In the genomic region with DNA sequence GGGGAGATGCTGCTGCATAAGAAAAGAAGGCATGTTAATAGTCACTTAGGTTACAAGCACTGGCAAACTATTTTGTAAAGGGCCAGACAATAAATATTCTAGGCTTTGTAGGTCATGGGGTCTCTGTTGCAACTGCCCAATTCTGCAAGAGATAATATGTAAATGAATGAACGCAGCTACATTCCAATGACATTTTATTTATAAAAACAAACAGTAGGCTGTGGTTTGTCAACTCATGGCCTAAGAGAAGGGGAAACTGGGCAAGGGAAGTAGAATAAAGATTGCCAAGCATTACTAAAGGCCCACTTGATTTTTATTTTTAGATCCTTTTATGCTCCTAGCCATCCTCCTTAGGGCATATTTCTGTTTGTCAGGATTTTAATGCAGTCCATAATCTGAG, we compare ENCODE assay signal across 25 cellular contexts.
"Had no signal": no experiment of that assay in that cellular context is flagged by ENCODE, and none has a peak within 500 bp of the region (broad histone marks: within the 10 kb centered on the region; RNA-seq: fewer than 3 reads in every experiment).

No MANE protein-coding gene starts in this region.

- DNase-seq: activated CD4-positive, alpha-beta T cell treated with anti-CD3 and anti-CD28 coated beads, Interleukin-2, amount 50 U/mL, for 1 hour; activated CD4-positive, CD25-positive, alpha-beta regulatory T cell treated with anti-CD3 and anti-CD28 coated beads, Interleukin-2, amount 50 U/mL, for 72 hours; activated CD8-positive, alpha-beta T cell treated with anti-CD3 and anti-CD28 coated beads, Interleukin-2, amount 10 ng/mL, durations not matched to agents 7 days and 5 days; activated naive CD4-positive, alpha-beta T cell; activated T-cell treated with anti-CD3 and anti-CD28 coated beads, Interleukin-2, amount 50 U/mL, for 1 hour; adrenal gland; cerebellar nuclear complex; effector CD4-positive, alpha-beta T cell; erythroblast; hippocampal formation; kidney glomerular epithelial cell; left ventricle myocardium inferior; psoas muscle; stimulated activated CD4-positive, alpha-beta T cell treated with anti-CD3 and anti-CD28 coated beads, Interleukin-2, amount 100 ng/mL, for 24 hours; stimulated activated naive CD8-positive, alpha-beta T cell treated with anti-CD3 and anti-CD28 coated beads, Interleukin-15, amount 100 ng/mL, for 72 hours; T-cell; WERI-Rb-1 had no signal

- H3K36me3 Mint-ChIP-seq: activated naive CD8-positive, alpha-beta T cell; natural killer cell treated with Interleukin-12 subunit alpha and Interleukin-12 subunit beta and Interleukin-15 and Interleukin-18, amount 100 ng/mL, for 72 hours; stimulated activated effector memory CD8-positive, alpha-beta T cell treated with anti-CD3 and anti-CD28 coated beads, Interleukin-12 subunit alpha, Interleukin-12 subunit beta, amount 100 ng/mL, for 72 hours; T-cell; type B pancreatic cell had no signal

- H3K27me3 Mint-ChIP-seq: activated naive CD8-positive, alpha-beta T cell; stimulated activated naive CD8-positive, alpha-beta T cell treated with anti-CD3 and anti-CD28 coated beads, Interleukin-15, amount 100 ng/mL, for 72 hours; T-cell; type B pancreatic cell had no signal

- H3K27ac Mint-ChIP-seq: activated CD8-positive, alpha-beta T cell treated with anti-CD3 and anti-CD28 coated beads, Interleukin-2, amount 10 ng/mL, durations not matched to agents 7 days and 5 days; activated naive CD8-positive, alpha-beta T cell; natural killer cell treated with Interleukin-12 subunit alpha and Interleukin-12 subunit beta and Interleukin-15 and Interleukin-18, amount 100 ng/mL, for 72 hours; stimulated activated effector memory CD8-positive, alpha-beta T cell treated with anti-CD3 and anti-CD28 coated beads, Interleukin-12 subunit alpha, Interleukin-12 subunit beta, amount 100 ng/mL, for 72 hours; stimulated activated naive CD8-positive, alpha-beta T cell treated with anti-CD3 and anti-CD28 coated beads, Interleukin-15, amount 100 ng/mL, for 72 hours; T-cell; T-helper 2 cell treated with Interferon-gamma antibody and Interleukin-4, amounts not matched to agents 5 μg/mL and 100 μg/mL, for 36 hours; type B pancreatic cell had no signal

- H3K27me3 ChIP-seq: adrenal gland, right atrium auricular region, vagina had no signal

- ATAC-seq: activated CD8-positive, alpha-beta T cell treated with anti-CD3 and anti-CD28 coated beads, Interleukin-2, amount 10 ng/mL, durations not matched to agents 7 days and 5 days; natural killer cell treated with Interleukin-12 subunit alpha and Interleukin-12 subunit beta and Interleukin-15 and Interleukin-18, amount 100 ng/mL, for 72 hours; psoas muscle; stimulated activated effector memory CD8-positive, alpha-beta T cell treated with anti-CD3 and anti-CD28 coated beads, Interleukin-12 subunit alpha, Interleukin-12 subunit beta, amount 100 ng/mL, for 72 hours; stimulated activated naive CD8-positive, alpha-beta T cell treated with anti-CD3 and anti-CD28 coated beads, Interleukin-15, amount 100 ng/mL, for 72 hours; T-cell had no signal

- H3K9me3 Mint-ChIP-seq: natural killer cell treated with Interleukin-12 subunit alpha and Interleukin-12 subunit beta and Interleukin-15 and Interleukin-18, amount 100 ng/mL, for 72 hours; stimulated activated effector memory CD8-positive, alpha-beta T cell treated with anti-CD3 and anti-CD28 coated beads, Interleukin-12 subunit alpha, Interleukin-12 subunit beta, amount 100 ng/mL, for 72 hours; stimulated activated naive CD8-positive, alpha-beta T cell treated with anti-CD3 and anti-CD28 coated beads, Interleukin-15, amount 100 ng/mL, for 72 hours; T-helper 2 cell treated with Interferon-gamma antibody and Interleukin-4, amounts not matched to agents 5 μg/mL and 100 μg/mL, for 36 hours; type B pancreatic cell had no signal

- H3K9me3 ChIP-seq: adrenal gland, left ventricle myocardium inferior, psoas muscle, right atrium auricular region, vagina had no signal

- H3K4me3 Mint-ChIP-seq: activated CD8-positive, alpha-beta T cell treated with anti-CD3 and anti-CD28 coated beads, Interleukin-2, amount 10 ng/mL, durations not matched to agents 7 days and 5 days; activated naive CD8-positive, alpha-beta T cell; natural killer cell treated with Interleukin-12 subunit alpha and Interleukin-12 subunit beta and Interleukin-15 and Interleukin-18, amount 100 ng/mL, for 72 hours; stimulated activated effector memory CD8-positive, alpha-beta T cell treated with anti-CD3 and anti-CD28 coated beads, Interleukin-12 subunit alpha, Interleukin-12 subunit beta, amount 100 ng/mL, for 72 hours; stimulated activated naive CD8-positive, alpha-beta T cell treated with anti-CD3 and anti-CD28 coated beads, Interleukin-15, amount 100 ng/mL, for 72 hours; T-cell; T-helper 2 cell treated with Interferon-gamma antibody and Interleukin-4, amounts not matched to agents 5 μg/mL and 100 μg/mL, for 36 hours; type B pancreatic cell had no signal

- H3K4me1 Mint-ChIP-seq: stimulated activated effector memory CD8-positive, alpha-beta T cell treated with anti-CD3 and anti-CD28 coated beads, Interleukin-12 subunit alpha, Interleukin-12 subunit beta, amount 100 ng/mL, for 72 hours; stimulated activated naive CD8-positive, alpha-beta T cell treated with anti-CD3 and anti-CD28 coated beads, Interleukin-15, amount 100 ng/mL, for 72 hours; T-cell had no signal

- H3K27ac ChIP-seq: left ventricle myocardium inferior, psoas muscle, right atrium auricular region, skin epidermis, vagina, WERI-Rb-1 had no signal
